In genomic region chr1:67535474-67535873, GRCh38 we compare ENCODE assay signal across 1 cellular context.
TF ChIP-seq lines count a peak whose summit lies in the region.

No MANE protein-coding gene starts in this region.

TF ChIP-seq in K562, 482 proteins besides CTCF, POLR2A, EP300 and RAD21 (continued from another document and continues in another):
- no peak for TF ChIP-seq FOXA3 (CRISPR knock-in tag; conservative IDR thresholded peaks at IDR 0.05 in 1 of 2, IDR thresholded peaks at IDR 0.05 in 1 of 2)
- no peak for TF ChIP-seq RBM39 (optimal IDR thresholded peaks at IDR 0.05; ENCODE audit: low read depth, low read length)
- TF ChIP-seq LEF1 (IDR thresholded peaks at IDR 0.05), result no peak
- no peak for TF ChIP-seq NFXL1 (CRISPR knock-in tag; IDR thresholded peaks at IDR 0.05)
- TF ChIP-seq GATA2 (CRISPR knock-in tag; IDR thresholded peaks at IDR 0.05), result no peak
- TF ChIP-seq, protein P1, sequence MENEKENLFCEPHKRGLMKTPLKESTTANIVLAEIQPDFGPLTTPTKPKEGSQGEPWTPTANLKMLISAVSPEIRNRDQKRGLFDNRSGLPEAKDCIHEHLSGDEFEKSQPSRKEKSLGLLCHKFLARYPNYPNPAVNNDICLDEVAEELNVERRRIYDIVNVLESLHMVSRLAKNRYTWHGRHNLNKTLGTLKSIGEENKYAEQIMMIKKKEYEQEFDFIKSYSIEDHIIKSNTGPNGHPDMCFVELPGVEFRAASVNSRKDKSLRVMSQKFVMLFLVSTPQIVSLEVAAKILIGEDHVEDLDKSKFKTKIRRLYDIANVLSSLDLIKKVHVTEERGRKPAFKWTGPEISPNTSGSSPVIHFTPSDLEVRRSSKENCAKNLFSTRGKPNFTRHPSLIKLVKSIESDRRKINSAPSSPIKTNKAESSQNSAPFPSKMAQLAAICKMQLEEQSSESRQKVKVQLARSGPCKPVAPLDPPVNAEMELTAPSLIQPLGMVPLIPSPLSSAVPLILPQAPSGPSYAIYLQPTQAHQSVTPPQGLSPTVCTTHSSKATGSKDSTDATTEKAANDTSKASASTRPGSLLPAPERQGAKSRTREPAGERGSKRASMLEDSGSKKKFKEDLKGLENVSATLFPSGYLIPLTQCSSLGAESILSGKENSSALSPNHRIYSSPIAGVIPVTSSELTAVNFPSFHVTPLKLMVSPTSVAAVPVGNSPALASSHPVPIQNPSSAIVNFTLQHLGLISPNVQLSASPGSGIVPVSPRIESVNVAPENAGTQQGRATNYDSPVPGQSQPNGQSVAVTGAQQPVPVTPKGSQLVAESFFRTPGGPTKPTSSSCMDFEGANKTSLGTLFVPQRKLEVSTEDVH (IDR thresholded peaks at IDR 0.05; ENCODE audit: low read depth, partially characterized antibody), result no peak
- TF ChIP-seq, protein P2, sequence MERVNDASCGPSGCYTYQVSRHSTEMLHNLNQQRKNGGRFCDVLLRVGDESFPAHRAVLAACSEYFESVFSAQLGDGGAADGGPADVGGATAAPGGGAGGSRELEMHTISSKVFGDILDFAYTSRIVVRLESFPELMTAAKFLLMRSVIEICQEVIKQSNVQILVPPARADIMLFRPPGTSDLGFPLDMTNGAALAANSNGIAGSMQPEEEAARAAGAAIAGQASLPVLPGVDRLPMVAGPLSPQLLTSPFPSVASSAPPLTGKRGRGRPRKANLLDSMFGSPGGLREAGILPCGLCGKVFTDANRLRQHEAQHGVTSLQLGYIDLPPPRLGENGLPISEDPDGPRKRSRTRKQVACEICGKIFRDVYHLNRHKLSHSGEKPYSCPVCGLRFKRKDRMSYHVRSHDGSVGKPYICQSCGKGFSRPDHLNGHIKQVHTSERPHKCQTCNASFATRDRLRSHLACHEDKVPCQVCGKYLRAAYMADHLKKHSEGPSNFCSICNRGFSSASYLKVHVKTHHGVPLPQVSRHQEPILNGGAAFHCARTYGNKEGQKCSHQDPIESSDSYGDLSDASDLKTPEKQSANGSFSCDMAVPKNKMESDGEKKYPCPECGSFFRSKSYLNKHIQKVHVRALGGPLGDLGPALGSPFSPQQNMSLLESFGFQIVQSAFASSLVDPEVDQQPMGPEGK (CRISPR knock-in tag; IDR thresholded peaks at IDR 0.05; ENCODE audit: borderline replicate concordance), result no peak
- TF ChIP-seq ZNF175 (CRISPR knock-in tag; IDR thresholded peaks at IDR 0.05; ENCODE audit: low read depth), result no peak
- 0 out of 2 replicates have a peak, but pooled peaks have one; percentile 7 for TF ChIP-seq HCFC1 (IDR thresholded peaks at IDR 0.05; ENCODE audit: low read depth, low read length)
- TF ChIP-seq, protein P3, sequence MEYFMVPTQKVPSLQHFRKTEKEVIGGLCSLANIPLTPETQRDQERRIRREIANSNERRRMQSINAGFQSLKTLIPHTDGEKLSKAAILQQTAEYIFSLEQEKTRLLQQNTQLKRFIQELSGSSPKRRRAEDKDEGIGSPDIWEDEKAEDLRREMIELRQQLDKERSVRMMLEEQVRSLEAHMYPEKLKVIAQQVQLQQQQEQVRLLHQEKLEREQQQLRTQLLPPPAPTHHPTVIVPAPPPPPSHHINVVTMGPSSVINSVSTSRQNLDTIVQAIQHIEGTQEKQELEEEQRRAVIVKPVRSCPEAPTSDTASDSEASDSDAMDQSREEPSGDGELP (CRISPR knock-in tag; IDR thresholded peaks at IDR 0.05; ENCODE audit: borderline replicate concordance), result no peak; the same call in 1 of the 2 replicates
- no peak for TF ChIP-seq YY1 (IDR thresholded peaks at IDR 0.05; ENCODE audit: borderline replicate concordance in 1 of 3, control insufficient read depth in 1 of 3, extremely low read depth in 1 of 3, insufficient read depth in 3 of 3, insufficient read length in 1 of 3, insufficient replicate concordance in 2 of 3, low read depth in 1 of 3, low read length in 2 of 3)
- no peak for TF ChIP-seq ZNF217 (CRISPR knock-in tag; IDR thresholded peaks at IDR 0.05)
- TF ChIP-seq NFE2L1 (tag; IDR thresholded peaks at IDR 0.05; ENCODE audit: borderline replicate concordance, low read depth), result no peak
- no peak for TF ChIP-seq MBD2 (IDR thresholded peaks at IDR 0.05; ENCODE audit: borderline replicate concordance, low read depth)
- 0 out of 2 replicates have a peak, but pooled peaks have one; percentile 12 for TF ChIP-seq CREM (IDR thresholded peaks at IDR 0.05; ENCODE audit: low read depth)
- no peak for TF ChIP-seq ZNF561 (CRISPR knock-in tag; conservative IDR thresholded peaks at IDR 0.05)
- peak; percentile 97 for TF ChIP-seq CEBPB (tag; IDR thresholded peaks at IDR 0.05)
- TF ChIP-seq, protein P4, sequence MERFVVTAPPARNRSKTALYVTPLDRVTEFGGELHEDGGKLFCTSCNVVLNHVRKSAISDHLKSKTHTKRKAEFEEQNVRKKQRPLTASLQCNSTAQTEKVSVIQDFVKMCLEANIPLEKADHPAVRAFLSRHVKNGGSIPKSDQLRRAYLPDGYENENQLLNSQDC (CRISPR knock-in tag; IDR thresholded peaks at IDR 0.05), result no peak
- TF ChIP-seq, protein P5, sequence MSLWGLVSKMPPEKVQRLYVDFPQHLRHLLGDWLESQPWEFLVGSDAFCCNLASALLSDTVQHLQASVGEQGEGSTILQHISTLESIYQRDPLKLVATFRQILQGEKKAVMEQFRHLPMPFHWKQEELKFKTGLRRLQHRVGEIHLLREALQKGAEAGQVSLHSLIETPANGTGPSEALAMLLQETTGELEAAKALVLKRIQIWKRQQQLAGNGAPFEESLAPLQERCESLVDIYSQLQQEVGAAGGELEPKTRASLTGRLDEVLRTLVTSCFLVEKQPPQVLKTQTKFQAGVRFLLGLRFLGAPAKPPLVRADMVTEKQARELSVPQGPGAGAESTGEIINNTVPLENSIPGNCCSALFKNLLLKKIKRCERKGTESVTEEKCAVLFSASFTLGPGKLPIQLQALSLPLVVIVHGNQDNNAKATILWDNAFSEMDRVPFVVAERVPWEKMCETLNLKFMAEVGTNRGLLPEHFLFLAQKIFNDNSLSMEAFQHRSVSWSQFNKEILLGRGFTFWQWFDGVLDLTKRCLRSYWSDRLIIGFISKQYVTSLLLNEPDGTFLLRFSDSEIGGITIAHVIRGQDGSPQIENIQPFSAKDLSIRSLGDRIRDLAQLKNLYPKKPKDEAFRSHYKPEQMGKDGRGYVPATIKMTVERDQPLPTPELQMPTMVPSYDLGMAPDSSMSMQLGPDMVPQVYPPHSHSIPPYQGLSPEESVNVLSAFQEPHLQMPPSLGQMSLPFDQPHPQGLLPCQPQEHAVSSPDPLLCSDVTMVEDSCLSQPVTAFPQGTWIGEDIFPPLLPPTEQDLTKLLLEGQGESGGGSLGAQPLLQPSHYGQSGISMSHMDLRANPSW (CRISPR knock-in tag; IDR thresholded peaks at IDR 0.05), result no peak
- TF ChIP-seq TAF9B (IDR thresholded peaks at IDR 0.05; ENCODE audit: partially characterized antibody), result no peak
- TF ChIP-seq SAP30 (IDR thresholded peaks at IDR 0.05; ENCODE audit: borderline replicate concordance, insufficient read depth, low read depth, low read length, poor library complexity, severe bottlenecking), result no peak
- TF ChIP-seq, protein P6, sequence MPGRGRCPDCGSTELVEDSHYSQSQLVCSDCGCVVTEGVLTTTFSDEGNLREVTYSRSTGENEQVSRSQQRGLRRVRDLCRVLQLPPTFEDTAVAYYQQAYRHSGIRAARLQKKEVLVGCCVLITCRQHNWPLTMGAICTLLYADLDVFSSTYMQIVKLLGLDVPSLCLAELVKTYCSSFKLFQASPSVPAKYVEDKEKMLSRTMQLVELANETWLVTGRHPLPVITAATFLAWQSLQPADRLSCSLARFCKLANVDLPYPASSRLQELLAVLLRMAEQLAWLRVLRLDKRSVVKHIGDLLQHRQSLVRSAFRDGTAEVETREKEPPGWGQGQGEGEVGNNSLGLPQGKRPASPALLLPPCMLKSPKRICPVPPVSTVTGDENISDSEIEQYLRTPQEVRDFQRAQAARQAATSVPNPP (IDR thresholded peaks at IDR 0.05; ENCODE audit: borderline replicate concordance, insufficient read depth, insufficient read length), result no peak
- no peak for TF ChIP-seq DLX4 (CRISPR knock-in tag; IDR thresholded peaks at IDR 0.05)
- TF ChIP-seq ZNF23 (CRISPR knock-in tag; IDR thresholded peaks at IDR 0.05), result no peak
- TF ChIP-seq KLF16 (IDR thresholded peaks at IDR 0.05), result peak; percentile 41; the same call in 1 of the 2 replicates
- TF ChIP-seq ILF3 (IDR thresholded peaks at IDR 0.05; ENCODE audit: borderline replicate concordance), result no peak
- TF ChIP-seq CBX3 (IDR thresholded peaks at IDR 0.05; ENCODE audit: borderline replicate concordance in 1 of 2, low read length in 2 of 2), result peak in 1 of 2 experiments; percentile 70; a peak in 1 of 3 replicates
- TF ChIP-seq ZNF644 (tag; IDR thresholded peaks at IDR 0.05; ENCODE audit: low read depth), result no peak
- peak; percentile 32; the same call in 1 of the 2 replicates for TF ChIP-seq ARID1B (IDR thresholded peaks at IDR 0.05)
- no peak for TF ChIP-seq FOXA1 (IDR thresholded peaks at IDR 0.05; ENCODE audit: borderline replicate concordance)
- TF ChIP-seq SAFB2 (IDR thresholded peaks at IDR 0.05; ENCODE audit: borderline replicate concordance, low read depth, low read length, severe bottlenecking), result no peak
- TF ChIP-seq USF1 (CRISPR knock-in tag; IDR thresholded peaks at IDR 0.05), result no peak
- TF ChIP-seq SIN3B (IDR thresholded peaks at IDR 0.05; ENCODE audit: low read depth), result no peak
- TF ChIP-seq RBM17 (IDR thresholded peaks at IDR 0.05; ENCODE audit: borderline replicate concordance, low read depth, low read length), result no peak
- no peak for TF ChIP-seq ZNF79 (CRISPR knock-in tag; IDR thresholded peaks at IDR 0.05; ENCODE audit: low read depth)
- TF ChIP-seq PHTF2 (CRISPR knock-in tag; IDR thresholded peaks at IDR 0.05), result no peak
- TF ChIP-seq NBN (IDR thresholded peaks at IDR 0.05; ENCODE audit: low read depth), result no peak
- no peak for TF ChIP-seq L3MBTL2 (IDR thresholded peaks at IDR 0.05)
- no peak for TF ChIP-seq CCAR2 (IDR thresholded peaks at IDR 0.05; ENCODE audit: low read depth, low read length)
- no peak for TF ChIP-seq RERE (CRISPR knock-in tag; IDR thresholded peaks at IDR 0.05; ENCODE audit: borderline replicate concordance)
- TF ChIP-seq TRIM24 (IDR thresholded peaks at IDR 0.05), result peak; percentile 48 to 56; a peak in 1 of 4 replicates
- TF ChIP-seq CC2D1A (IDR thresholded peaks at IDR 0.05), result peak; percentile 83; the same call in 1 of the 2 replicates
- TF ChIP-seq HDGF (IDR thresholded peaks at IDR 0.05), result no peak
- no peak for TF ChIP-seq LCOR (CRISPR knock-in tag; IDR thresholded peaks at IDR 0.05)
- TF ChIP-seq ZBTB49 (CRISPR knock-in tag; IDR thresholded peaks at IDR 0.05; ENCODE audit: borderline replicate concordance), result no peak
- no peak for TF ChIP-seq ZNF583 (CRISPR knock-in tag; IDR thresholded peaks at IDR 0.05)
- TF ChIP-seq RBM14 (IDR thresholded peaks at IDR 0.05; ENCODE audit: borderline replicate concordance, insufficient read depth, low read depth, low read length), result no peak
- TF ChIP-seq KHSRP (IDR thresholded peaks at IDR 0.05), result no peak
